ENCODE assay signal across 8 cellular contexts in the genomic region with DNA sequence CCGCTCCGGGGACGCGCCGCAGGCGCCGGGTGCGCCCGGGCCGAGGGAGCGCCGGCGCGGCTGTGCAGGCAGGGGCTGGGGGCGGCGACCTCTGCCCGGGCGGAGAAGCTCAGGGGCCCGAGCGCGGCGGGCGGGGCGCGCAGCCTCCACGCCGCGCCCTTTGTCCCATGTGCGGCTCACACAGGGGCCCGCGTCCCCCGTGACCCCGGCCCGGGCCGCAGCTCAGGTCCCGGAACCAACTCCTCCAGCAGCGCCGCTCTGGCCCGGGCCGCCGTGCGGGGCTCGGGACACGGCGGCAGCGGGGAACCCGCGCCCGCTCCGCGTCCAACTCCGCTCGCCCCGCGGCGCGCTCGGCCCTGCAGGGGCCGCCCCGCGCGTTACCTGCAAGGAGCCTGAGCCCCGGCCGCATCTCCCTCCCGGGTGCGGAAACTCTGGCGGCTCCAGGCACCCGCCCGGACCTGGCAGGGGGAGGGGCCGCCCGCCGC. TPM values are rescaled to one million over a fixed set of nuclear protein-coding genes. Genes with fewer than 3 reads are reported as not detected.
DNase-seq lines count a peak whose midpoint lies in the region; ATAC-seq and TF ChIP-seq lines count a peak whose summit lies in the region.

A gene with protein sequence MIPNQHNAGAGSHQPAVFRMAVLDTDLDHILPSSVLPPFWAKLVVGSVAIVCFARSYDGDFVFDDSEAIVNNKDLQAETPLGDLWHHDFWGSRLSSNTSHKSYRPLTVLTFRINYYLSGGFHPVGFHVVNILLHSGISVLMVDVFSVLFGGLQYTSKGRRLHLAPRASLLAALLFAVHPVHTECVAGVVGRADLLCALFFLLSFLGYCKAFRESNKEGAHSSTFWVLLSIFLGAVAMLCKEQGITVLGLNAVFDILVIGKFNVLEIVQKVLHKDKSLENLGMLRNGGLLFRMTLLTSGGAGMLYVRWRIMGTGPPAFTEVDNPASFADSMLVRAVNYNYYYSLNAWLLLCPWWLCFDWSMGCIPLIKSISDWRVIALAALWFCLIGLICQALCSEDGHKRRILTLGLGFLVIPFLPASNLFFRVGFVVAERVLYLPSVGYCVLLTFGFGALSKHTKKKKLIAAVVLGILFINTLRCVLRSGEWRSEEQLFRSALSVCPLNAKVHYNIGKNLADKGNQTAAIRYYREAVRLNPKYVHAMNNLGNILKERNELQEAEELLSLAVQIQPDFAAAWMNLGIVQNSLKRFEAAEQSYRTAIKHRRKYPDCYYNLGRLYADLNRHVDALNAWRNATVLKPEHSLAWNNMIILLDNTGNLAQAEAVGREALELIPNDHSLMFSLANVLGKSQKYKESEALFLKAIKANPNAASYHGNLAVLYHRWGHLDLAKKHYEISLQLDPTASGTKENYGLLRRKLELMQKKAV (minus strand): TSS at position 433 of the 485 bp plus-strand sequence. CDS start 4,433 bp downstream, outside the sequence.

- H3K4me3 ChIP-seq in OCI-LY1 (ENCODE audit: low read depth, low read length, poor library complexity, severe bottlenecking) (peak within 1 kb of the TSS; percentile 73), choroid plexus epithelial cell (ENCODE audit: low read depth, low read length) (peak within 1 kb of the TSS; percentile 77), mononuclear cell (ENCODE audit: low read length) (peak within 1 kb of the TSS; percentile 76), upper lobe of right lung (peak within 1 kb of the TSS; percentile 75)

- ATAC-seq in activated CD4-positive, CD25-positive, alpha-beta regulatory T cell treated with anti-CD3 and anti-CD28 coated beads, Interleukin-2, amount 50 U/mL, for 24 hours: peak; percentile 18 to 41
- ATAC-seq in HG02759 (IDR thresholded peaks at IDR 0.05; ENCODE audit: unreplicated experiment) (peak; percentile 43), upper lobe of right lung (peak; percentile 18)

- DNase-seq in activated CD4-positive, CD25-positive, alpha-beta regulatory T cell treated with anti-CD3 and anti-CD28 coated beads, Interleukin-2, amount 50 U/mL, for 72 hours: no peak
- DNase-seq in choroid plexus epithelial cell (ENCODE audit: low read depth) (no peak), upper lobe of right lung (no peak), HuH-7 (ENCODE audit: low spot score) (no peak)

- intact Hi-C loops in upper lobe of right lung (cut with DNase I): no loop called here

- no peaks in the 10 kb centered on the region for H3K9me2 ChIP-seq in OCI-LY1 (ENCODE audit: low read depth, low read length)

- no peak within 1 kb of the TSS for H3K27ac ChIP-seq in OCI-LY1 (ENCODE audit: low read depth, low read length, poor library complexity, severe bottlenecking)
- H3K27ac ChIP-seq in upper lobe of right lung: peak within 1 kb of the TSS; percentile 82

- peak within 1 kb of the TSS; percentile 64; the same call in 1 of the 2 replicates for H2AFZ ChIP-seq in OCI-LY1 (ENCODE audit: low read length)

- H3K9me3 ChIP-seq in OCI-LY1 (ENCODE audit: low read length): no peaks in the 10 kb centered on the region
- no peaks in the 10 kb centered on the region for H3K9me3 ChIP-seq in mononuclear cell (ENCODE audit: low read depth, low read length)
- no peaks in the 10 kb centered on the region for H3K9me3 ChIP-seq in upper lobe of right lung

- H3K4me2 ChIP-seq in OCI-LY1 (ENCODE audit: low read length): peak within 1 kb of the TSS; percentile 77

- H3K4me1 ChIP-seq in OCI-LY1 (ENCODE audit: insufficient read depth, low read length, severe bottlenecking): peaks cover 25% of the 10 kb centered on the region
- peaks cover 25% of the 10 kb centered on the region for H3K4me1 ChIP-seq in mononuclear cell (ENCODE audit: insufficient read depth, low read length)
- H3K4me1 ChIP-seq in upper lobe of right lung: peaks cover 11% of the 10 kb centered on the region

- H3K27me3 ChIP-seq in OCI-LY1 (ENCODE audit: insufficient read depth, low read length) (no peaks in the 10 kb centered on the region), mononuclear cell (ENCODE audit: insufficient read depth, low read length) (peaks cover 7% of the 10 kb centered on the region), upper lobe of right lung (no peaks in the 10 kb centered on the region)

- no peak for TF ChIP-seq CTCF in OCI-LY1 (IDR thresholded peaks at IDR 0.05; ENCODE audit: low read length)
- TF ChIP-seq CTCF in choroid plexus epithelial cell (conservative IDR thresholded peaks at IDR 0.05; ENCODE audit: low read depth, low read length): no peak
- TF ChIP-seq CTCF in upper lobe of right lung (IDR thresholded peaks at IDR 0.05): no peak

- peak within 1 kb of the TSS; percentile 77 for H3K9ac ChIP-seq in OCI-LY1 (ENCODE audit: low read length)

- H3K36me3 ChIP-seq in OCI-LY1 (ENCODE audit: insufficient read depth, low read length) (peaks cover 9% of the 10 kb centered on the region; the same call in 1 of the 2 replicates), upper lobe of right lung (peaks cover 3% of the 10 kb centered on the region)

- no peaks in the 10 kb centered on the region for H4K20me1 ChIP-seq in OCI-LY1 (ENCODE audit: insufficient read depth, low read length)

- no peaks in the 10 kb centered on the region for H3K79me2 ChIP-seq in OCI-LY1 (ENCODE audit: insufficient read depth, low read length)

- no peaks in the 10 kb centered on the region for H3F3A ChIP-seq in OCI-LY1 (ENCODE audit: insufficient read depth, low read length)

RNA-seq across cellular contexts. Expression of the gene that starts here (rescaled TPM):
- total RNA-seq in mononuclear cell (9.2 TPM), upper lobe of right lung (17.5 TPM)
